In the genomic region with DNA sequence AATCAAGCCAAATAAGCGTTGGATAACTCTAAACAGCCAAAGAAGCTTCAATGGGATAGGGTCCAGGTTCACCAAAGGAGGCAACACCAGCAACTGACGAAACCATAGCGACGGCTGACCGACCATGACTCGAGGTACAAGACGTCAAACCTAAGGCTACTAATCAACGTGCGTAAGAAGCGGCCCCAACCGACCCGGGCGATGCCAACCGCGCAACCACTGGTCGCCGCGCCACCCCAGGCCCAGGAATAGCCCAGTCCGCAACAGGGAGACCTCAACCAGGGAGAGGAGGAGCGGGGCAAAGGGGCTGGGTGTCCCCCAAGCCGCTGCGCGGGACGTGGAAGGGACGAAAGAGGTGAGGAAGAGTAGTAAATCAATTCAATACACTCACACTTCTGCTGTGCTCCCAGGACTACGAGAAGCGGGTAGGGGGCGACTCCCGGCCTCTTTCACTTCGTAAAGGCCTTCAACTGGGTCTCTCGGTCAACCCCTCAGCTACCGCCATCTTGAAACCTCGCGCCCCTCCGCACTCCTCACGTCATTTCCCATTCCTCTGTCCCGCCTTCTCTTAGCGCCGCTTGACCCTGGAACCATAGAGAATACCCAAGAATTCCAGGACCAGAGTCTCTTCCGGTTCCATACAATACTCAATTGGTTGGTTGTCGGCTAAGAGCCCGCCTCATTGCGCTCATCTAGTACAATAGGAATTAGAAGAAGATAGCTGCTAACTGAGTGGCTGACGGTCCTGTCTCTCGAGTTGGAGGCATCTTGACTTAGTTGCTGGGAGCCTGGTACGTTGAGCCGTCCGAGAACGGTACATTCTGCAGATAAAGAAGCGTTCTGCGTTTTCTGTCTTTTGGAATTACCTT, we compare ENCODE assay signal across 1 cellular context.
TF ChIP-seq lines count a peak whose summit lies in the region.

A gene with protein sequence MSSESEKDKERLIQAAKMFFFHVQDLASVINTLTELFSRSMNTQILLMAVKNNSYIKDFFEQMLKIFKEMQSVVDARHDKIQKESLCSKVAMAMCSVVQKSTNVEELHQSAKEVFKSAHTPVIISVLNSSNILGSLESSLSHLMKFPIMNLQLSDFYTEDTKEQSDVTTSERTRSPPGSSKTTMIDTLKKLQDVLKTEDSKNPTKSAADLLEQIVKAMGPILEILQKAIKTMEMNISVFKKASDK (plus strand): TSS at position 710 of the 869 bp plus-strand sequence. CDS start 19,266 bp downstream, outside the sequence.
A gene (minus strand): TSS at position 518 of the 869 bp plus-strand sequence. CDS start 2,095 bp downstream, outside the sequence.

TF ChIP-seq in HepG2, 621 proteins besides CTCF, POLR2A, EP300 and RAD21 (continued from another document and continues in another):
- TF ChIP-seq, protein P1, sequence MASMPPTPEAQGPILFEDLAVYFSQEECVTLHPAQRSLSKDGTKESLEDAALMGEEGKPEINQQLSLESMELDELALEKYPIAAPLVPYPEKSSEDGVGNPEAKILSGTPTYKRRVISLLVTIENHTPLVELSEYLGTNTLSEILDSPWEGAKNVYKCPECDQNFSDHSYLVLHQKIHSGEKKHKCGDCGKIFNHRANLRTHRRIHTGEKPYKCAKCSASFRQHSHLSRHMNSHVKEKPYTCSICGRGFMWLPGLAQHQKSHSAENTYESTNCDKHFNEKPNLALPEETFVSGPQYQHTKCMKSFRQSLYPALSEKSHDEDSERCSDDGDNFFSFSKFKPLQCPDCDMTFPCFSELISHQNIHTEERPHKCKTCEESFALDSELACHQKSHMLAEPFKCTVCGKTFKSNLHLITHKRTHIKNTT (CRISPR knock-in tag; IDR thresholded peaks at IDR 0.05): no peak
- TF ChIP-seq, protein P2, sequence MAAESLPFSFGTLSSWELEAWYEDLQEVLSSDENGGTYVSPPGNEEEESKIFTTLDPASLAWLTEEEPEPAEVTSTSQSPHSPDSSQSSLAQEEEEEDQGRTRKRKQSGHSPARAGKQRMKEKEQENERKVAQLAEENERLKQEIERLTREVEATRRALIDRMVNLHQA (CRISPR knock-in tag; IDR thresholded peaks at IDR 0.05): no peak
- TF ChIP-seq KAT8 (CRISPR knock-in tag; IDR thresholded peaks at IDR 0.05): peak; percentile 93
- 0 out of 2 replicates have a peak, but pooled peaks have one; percentile 47 for TF ChIP-seq KDM3A (CRISPR knock-in tag; IDR thresholded peaks at IDR 0.05; ENCODE audit: low read depth)
- no peak for TF ChIP-seq XBP1 (CRISPR knock-in tag; IDR thresholded peaks at IDR 0.05)
- TF ChIP-seq XRCC5 (optimal IDR thresholded peaks at IDR 0.05; ENCODE audit: low read length): peak; percentile 36
- TF ChIP-seq SOX13 (IDR thresholded peaks at IDR 0.05): no peak
- TF ChIP-seq SOX13 (CRISPR knock-in tag; conservative IDR thresholded peaks at IDR 0.05 in 1 of 2, IDR thresholded peaks at IDR 0.05 in 1 of 2): 0 out of 4 replicates have a peak, but pooled peaks of 1 of the 2 experiments have one; percentile 11
- TF ChIP-seq ZNF616 (CRISPR knock-in tag; IDR thresholded peaks at IDR 0.05; ENCODE audit: low read depth): no peak
- TF ChIP-seq ELF4 (CRISPR knock-in tag; IDR thresholded peaks at IDR 0.05; ENCODE audit: borderline replicate concordance): no peak
- TF ChIP-seq MED13 (CRISPR knock-in tag; IDR thresholded peaks at IDR 0.05): no peak
- TF ChIP-seq TCF12 (IDR thresholded peaks at IDR 0.05): no peak
- no peak for TF ChIP-seq TCF12 (CRISPR knock-in tag; IDR thresholded peaks at IDR 0.05)
- no peak for TF ChIP-seq ZNF737 (CRISPR knock-in tag; IDR thresholded peaks at IDR 0.05; ENCODE audit: borderline replicate concordance)
- TF ChIP-seq ZNF709 (CRISPR knock-in tag; IDR thresholded peaks at IDR 0.05): no peak
- TF ChIP-seq, protein P3, sequence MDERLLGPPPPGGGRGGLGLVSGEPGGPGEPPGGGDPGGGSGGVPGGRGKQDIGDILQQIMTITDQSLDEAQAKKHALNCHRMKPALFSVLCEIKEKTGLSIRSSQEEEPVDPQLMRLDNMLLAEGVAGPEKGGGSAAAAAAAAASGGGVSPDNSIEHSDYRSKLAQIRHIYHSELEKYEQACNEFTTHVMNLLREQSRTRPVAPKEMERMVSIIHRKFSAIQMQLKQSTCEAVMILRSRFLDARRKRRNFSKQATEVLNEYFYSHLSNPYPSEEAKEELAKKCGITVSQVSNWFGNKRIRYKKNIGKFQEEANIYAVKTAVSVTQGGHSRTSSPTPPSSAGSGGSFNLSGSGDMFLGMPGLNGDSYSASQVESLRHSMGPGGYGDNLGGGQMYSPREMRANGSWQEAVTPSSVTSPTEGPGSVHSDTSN (CRISPR knock-in tag; IDR thresholded peaks at IDR 0.05): peak; percentile 92
- no peak for TF ChIP-seq TCF7 (IDR thresholded peaks at IDR 0.05; ENCODE audit: low read depth)
- TF ChIP-seq ZNF790 (CRISPR knock-in tag; IDR thresholded peaks at IDR 0.05; ENCODE audit: borderline replicate concordance): no peak
- no peak for TF ChIP-seq ZNF367 (CRISPR knock-in tag; IDR thresholded peaks at IDR 0.05; ENCODE audit: borderline replicate concordance)
- no peak for TF ChIP-seq HOXD1 (CRISPR knock-in tag; IDR thresholded peaks at IDR 0.05)
- TF ChIP-seq, protein P4, sequence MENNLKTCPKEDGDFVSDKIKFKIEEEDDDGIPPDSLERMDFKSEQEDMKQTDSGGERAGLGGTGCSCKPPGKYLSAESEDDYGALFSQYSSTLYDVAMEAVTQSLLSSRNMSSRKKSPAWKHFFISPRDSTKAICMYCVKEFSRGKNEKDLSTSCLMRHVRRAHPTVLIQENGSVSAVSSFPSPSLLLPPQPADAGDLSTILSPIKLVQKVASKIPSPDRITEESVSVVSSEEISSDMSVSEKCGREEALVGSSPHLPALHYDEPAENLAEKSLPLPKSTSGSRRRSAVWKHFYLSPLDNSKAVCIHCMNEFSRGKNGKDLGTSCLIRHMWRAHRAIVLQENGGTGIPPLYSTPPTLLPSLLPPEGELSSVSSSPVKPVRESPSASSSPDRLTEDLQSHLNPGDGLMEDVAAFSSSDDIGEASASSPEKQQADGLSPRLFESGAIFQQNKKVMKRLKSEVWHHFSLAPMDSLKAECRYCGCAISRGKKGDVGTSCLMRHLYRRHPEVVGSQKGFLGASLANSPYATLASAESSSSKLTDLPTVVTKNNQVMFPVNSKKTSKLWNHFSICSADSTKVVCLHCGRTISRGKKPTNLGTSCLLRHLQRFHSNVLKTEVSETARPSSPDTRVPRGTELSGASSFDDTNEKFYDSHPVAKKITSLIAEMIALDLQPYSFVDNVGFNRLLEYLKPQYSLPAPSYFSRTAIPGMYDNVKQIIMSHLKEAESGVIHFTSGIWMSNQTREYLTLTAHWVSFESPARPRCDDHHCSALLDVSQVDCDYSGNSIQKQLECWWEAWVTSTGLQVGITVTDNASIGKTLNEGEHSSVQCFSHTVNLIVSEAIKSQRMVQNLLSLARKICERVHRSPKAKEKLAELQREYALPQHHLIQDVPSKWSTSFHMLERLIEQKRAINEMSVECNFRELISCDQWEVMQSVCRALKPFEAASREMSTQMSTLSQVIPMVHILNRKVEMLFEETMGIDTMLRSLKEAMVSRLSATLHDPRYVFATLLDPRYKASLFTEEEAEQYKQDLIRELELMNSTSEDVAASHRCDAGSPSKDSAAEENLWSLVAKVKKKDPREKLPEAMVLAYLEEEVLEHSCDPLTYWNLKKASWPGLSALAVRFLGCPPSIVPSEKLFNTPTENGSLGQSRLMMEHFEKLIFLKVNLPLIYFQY (CRISPR knock-in tag; IDR thresholded peaks at IDR 0.05; ENCODE audit: borderline replicate concordance): no peak
- TF ChIP-seq, protein P5, sequence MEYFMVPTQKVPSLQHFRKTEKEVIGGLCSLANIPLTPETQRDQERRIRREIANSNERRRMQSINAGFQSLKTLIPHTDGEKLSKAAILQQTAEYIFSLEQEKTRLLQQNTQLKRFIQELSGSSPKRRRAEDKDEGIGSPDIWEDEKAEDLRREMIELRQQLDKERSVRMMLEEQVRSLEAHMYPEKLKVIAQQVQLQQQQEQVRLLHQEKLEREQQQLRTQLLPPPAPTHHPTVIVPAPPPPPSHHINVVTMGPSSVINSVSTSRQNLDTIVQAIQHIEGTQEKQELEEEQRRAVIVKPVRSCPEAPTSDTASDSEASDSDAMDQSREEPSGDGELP (IDR thresholded peaks at IDR 0.05; ENCODE audit: borderline replicate concordance, low read depth): no peak
- TF ChIP-seq, protein P6, sequence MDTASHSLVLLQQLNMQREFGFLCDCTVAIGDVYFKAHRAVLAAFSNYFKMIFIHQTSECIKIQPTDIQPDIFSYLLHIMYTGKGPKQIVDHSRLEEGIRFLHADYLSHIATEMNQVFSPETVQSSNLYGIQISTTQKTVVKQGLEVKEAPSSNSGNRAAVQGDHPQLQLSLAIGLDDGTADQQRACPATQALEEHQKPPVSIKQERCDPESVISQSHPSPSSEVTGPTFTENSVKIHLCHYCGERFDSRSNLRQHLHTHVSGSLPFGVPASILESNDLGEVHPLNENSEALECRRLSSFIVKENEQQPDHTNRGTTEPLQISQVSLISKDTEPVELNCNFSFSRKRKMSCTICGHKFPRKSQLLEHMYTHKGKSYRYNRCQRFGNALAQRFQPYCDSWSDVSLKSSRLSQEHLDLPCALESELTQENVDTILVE (CRISPR knock-in tag; IDR thresholded peaks at IDR 0.05): no peak
- TF ChIP-seq PCBP1 (IDR thresholded peaks at IDR 0.05; ENCODE audit: borderline replicate concordance, low read depth, low read length): no peak
- TF ChIP-seq, protein P7, sequence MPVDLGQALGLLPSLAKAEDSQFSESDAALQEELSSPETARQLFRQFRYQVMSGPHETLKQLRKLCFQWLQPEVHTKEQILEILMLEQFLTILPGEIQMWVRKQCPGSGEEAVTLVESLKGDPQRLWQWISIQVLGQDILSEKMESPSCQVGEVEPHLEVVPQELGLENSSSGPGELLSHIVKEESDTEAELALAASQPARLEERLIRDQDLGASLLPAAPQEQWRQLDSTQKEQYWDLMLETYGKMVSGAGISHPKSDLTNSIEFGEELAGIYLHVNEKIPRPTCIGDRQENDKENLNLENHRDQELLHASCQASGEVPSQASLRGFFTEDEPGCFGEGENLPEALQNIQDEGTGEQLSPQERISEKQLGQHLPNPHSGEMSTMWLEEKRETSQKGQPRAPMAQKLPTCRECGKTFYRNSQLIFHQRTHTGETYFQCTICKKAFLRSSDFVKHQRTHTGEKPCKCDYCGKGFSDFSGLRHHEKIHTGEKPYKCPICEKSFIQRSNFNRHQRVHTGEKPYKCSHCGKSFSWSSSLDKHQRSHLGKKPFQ (CRISPR knock-in tag; IDR thresholded peaks at IDR 0.05; ENCODE audit: insufficient replicate concordance): no peak
- no peak for TF ChIP-seq IKZF1 (IDR thresholded peaks at IDR 0.05)
- no peak for TF ChIP-seq MED8 (CRISPR knock-in tag; IDR thresholded peaks at IDR 0.05; ENCODE audit: insufficient replicate concordance)
- TF ChIP-seq ZNF263 (CRISPR knock-in tag; IDR thresholded peaks at IDR 0.05): no peak
- TF ChIP-seq, protein P8, sequence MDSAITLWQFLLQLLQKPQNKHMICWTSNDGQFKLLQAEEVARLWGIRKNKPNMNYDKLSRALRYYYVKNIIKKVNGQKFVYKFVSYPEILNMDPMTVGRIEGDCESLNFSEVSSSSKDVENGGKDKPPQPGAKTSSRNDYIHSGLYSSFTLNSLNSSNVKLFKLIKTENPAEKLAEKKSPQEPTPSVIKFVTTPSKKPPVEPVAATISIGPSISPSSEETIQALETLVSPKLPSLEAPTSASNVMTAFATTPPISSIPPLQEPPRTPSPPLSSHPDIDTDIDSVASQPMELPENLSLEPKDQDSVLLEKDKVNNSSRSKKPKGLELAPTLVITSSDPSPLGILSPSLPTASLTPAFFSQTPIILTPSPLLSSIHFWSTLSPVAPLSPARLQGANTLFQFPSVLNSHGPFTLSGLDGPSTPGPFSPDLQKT (CRISPR knock-in tag; IDR thresholded peaks at IDR 0.05; ENCODE audit: borderline replicate concordance): no peak
- TF ChIP-seq, protein P9, sequence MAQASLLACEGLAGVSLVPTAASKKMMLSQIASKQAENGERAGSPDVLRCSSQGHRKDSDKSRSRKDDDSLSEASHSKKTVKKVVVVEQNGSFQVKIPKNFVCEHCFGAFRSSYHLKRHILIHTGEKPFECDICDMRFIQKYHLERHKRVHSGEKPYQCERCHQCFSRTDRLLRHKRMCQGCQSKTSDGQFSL (CRISPR knock-in tag; IDR thresholded peaks at IDR 0.05): no peak
- TF ChIP-seq, protein P10, sequence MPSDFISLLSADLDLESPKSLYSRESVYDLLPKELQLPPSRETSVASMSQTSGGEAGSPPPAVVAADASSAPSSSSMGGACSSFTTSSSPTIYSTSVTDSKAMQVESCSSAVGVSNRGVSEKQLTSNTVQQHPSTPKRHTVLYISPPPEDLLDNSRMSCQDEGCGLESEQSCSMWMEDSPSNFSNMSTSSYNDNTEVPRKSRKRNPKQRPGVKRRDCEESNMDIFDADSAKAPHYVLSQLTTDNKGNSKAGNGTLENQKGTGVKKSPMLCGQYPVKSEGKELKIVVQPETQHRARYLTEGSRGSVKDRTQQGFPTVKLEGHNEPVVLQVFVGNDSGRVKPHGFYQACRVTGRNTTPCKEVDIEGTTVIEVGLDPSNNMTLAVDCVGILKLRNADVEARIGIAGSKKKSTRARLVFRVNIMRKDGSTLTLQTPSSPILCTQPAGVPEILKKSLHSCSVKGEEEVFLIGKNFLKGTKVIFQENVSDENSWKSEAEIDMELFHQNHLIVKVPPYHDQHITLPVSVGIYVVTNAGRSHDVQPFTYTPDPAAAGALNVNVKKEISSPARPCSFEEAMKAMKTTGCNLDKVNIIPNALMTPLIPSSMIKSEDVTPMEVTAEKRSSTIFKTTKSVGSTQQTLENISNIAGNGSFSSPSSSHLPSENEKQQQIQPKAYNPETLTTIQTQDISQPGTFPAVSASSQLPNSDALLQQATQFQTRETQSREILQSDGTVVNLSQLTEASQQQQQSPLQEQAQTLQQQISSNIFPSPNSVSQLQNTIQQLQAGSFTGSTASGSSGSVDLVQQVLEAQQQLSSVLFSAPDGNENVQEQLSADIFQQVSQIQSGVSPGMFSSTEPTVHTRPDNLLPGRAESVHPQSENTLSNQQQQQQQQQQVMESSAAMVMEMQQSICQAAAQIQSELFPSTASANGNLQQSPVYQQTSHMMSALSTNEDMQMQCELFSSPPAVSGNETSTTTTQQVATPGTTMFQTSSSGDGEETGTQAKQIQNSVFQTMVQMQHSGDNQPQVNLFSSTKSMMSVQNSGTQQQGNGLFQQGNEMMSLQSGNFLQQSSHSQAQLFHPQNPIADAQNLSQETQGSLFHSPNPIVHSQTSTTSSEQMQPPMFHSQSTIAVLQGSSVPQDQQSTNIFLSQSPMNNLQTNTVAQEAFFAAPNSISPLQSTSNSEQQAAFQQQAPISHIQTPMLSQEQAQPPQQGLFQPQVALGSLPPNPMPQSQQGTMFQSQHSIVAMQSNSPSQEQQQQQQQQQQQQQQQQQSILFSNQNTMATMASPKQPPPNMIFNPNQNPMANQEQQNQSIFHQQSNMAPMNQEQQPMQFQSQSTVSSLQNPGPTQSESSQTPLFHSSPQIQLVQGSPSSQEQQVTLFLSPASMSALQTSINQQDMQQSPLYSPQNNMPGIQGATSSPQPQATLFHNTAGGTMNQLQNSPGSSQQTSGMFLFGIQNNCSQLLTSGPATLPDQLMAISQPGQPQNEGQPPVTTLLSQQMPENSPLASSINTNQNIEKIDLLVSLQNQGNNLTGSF (CRISPR knock-in tag; IDR thresholded peaks at IDR 0.05): no peak
- peak; percentile 69; the same call in 1 of the 2 replicates for TF ChIP-seq KDM2A (CRISPR knock-in tag; IDR thresholded peaks at IDR 0.05; ENCODE audit: borderline replicate concordance, low read depth)
- no peak for TF ChIP-seq ZNF432 (CRISPR knock-in tag; IDR thresholded peaks at IDR 0.05; ENCODE audit: borderline replicate concordance)
- no peak; the same call in 1 of the 2 replicates for TF ChIP-seq GATA4 (IDR thresholded peaks at IDR 0.05; ENCODE audit: borderline replicate concordance, low read depth)
- TF ChIP-seq RARG (CRISPR knock-in tag; IDR thresholded peaks at IDR 0.05; ENCODE audit: low read depth): no peak
